ENCODE assay signal across 28 cellular contexts in genomic region chrX:72146527-72146926, GRCh38.
"Had no signal": no experiment of that assay in that cellular context is flagged by ENCODE, and none has a peak within 500 bp of the region (broad histone marks: within the 10 kb centered on the region; RNA-seq: fewer than 3 reads in every experiment).

No MANE protein-coding gene starts in this region.

- H3K9me3 ChIP-seq: esophagus squamous epithelium, gastroesophageal sphincter, left ventricle myocardium inferior, lower lobe of right lung, ovary, right lobe of liver, spleen, stomach, thoracic aorta, transverse colon had no signal

- H3K4me3 Mint-ChIP-seq: dendritic cell treated with granulocyte-macrophage colony-stimulating factor and Interleukin-4, amounts not matched to agents 40 ng/mL and 50 ng/mL, for 4 days; effector memory CD8-positive, alpha-beta T cell; immature natural killer cell; memory B cell; mesothelial cell of epicardium; natural killer cell; neural progenitor cell; stimulated activated naive B cell treated with anti-CD40 and anti-IgM and Interleukin-4, amounts not matched to agents 10 μg/mL and 1 μg/mL and 100 μg/mL, for 72 hours had no signal

- H3K36me3 ChIP-seq: esophagus squamous epithelium, left ventricle myocardium inferior, lower lobe of right lung, neural progenitor cell, ovary, right lobe of liver, stomach, thoracic aorta, transverse colon had no signal

- H3K36me3 Mint-ChIP-seq: memory B cell; natural killer cell; stimulated activated naive B cell treated with anti-CD40 and anti-IgM and Interleukin-4, amounts not matched to agents 10 μg/mL and 1 μg/mL and 100 μg/mL, for 72 hours had no signal

- H3K4me2 ChIP-seq: neural progenitor cell had no signal

- H3K9ac ChIP-seq: neural progenitor cell had no signal

- H3K27ac Mint-ChIP-seq: dendritic cell treated with granulocyte-macrophage colony-stimulating factor and Interleukin-4, amounts not matched to agents 40 ng/mL and 50 ng/mL, for 4 days; immature natural killer cell; memory B cell; mesothelial cell of epicardium; neural progenitor cell; stimulated activated naive B cell treated with anti-CD40 and anti-IgM and Interleukin-4, amounts not matched to agents 10 μg/mL and 1 μg/mL and 100 μg/mL, for 72 hours had no signal

- FAIRE-seq: colon, kidney had no signal

- H3K27me3 ChIP-seq: esophagus squamous epithelium, gastroesophageal sphincter, neural progenitor cell, ovary, spleen, stomach, transverse colon had no signal

- H3K9me3 Mint-ChIP-seq: dendritic cell treated with granulocyte-macrophage colony-stimulating factor and Interleukin-4, amounts not matched to agents 40 ng/mL and 50 ng/mL, for 4 days; effector memory CD8-positive, alpha-beta T cell; immature natural killer cell; memory B cell; natural killer cell; neural progenitor cell; stimulated activated naive B cell treated with anti-CD40 and anti-IgM and Interleukin-4, amounts not matched to agents 10 μg/mL and 1 μg/mL and 100 μg/mL, for 72 hours had no signal

- ATAC-seq: effector memory CD8-positive, alpha-beta T cell; gastroesophageal sphincter; left cardiac atrium; lower lobe of right lung; natural killer cell; right lobe of liver; stimulated activated naive B cell treated with anti-CD40 and anti-IgM and Interleukin-4, amounts not matched to agents 10 μg/mL and 1 μg/mL and 100 μg/mL, for 72 hours had no signal

- H3K4me1 ChIP-seq: esophagus squamous epithelium, gastroesophageal sphincter, left ventricle myocardium inferior, lower lobe of right lung, right lobe of liver, stomach, transverse colon had no signal

- H2AFZ ChIP-seq: neural progenitor cell had no signal

- H3K4me3 ChIP-seq: esophagus squamous epithelium, gastroesophageal sphincter, left ventricle myocardium inferior, lower lobe of right lung, neural progenitor cell, ovary, right lobe of liver, spleen, stomach, thoracic aorta, transverse colon had no signal

- H3K27ac ChIP-seq: esophagus squamous epithelium, gastroesophageal sphincter, left ventricle myocardium inferior, lower lobe of right lung, neural progenitor cell, ovary, right lobe of liver, spleen, stomach, thoracic aorta, transverse colon had no signal

- H3K27me3 Mint-ChIP-seq: dendritic cell treated with granulocyte-macrophage colony-stimulating factor and Interleukin-4, amounts not matched to agents 40 ng/mL and 50 ng/mL, for 4 days; effector memory CD8-positive, alpha-beta T cell had no signal

- DNase-seq: effector memory CD8-positive, alpha-beta T cell; esophagus squamous epithelium; foreskin fibroblast; glutamatergic neuron; immature natural killer cell; kidney; left cardiac atrium; left ventricle myocardium inferior; lower lobe of right lung; natural killer cell; nucleus accumbens; ovary; right lobe of liver; spleen; stimulated activated CD4-positive, alpha-beta T cell treated with anti-CD3 and anti-CD28 coated beads, Interleukin-15, amount 100 ng/mL, for 24 hours; stimulated activated CD4-positive, alpha-beta T cell treated with anti-CD3 and anti-CD28 coated beads, Interleukin-1b, Interleukin-23, amount 100 ng/mL, for 48 hours; stimulated activated CD4-positive, alpha-beta T cell treated with anti-CD3 and anti-CD28 coated beads, Interleukin-4, amount 100 ng/mL, for 24 hours; stimulated activated naive B cell treated with anti-CD40 and anti-IgM and Interleukin-4, amounts not matched to agents 10 μg/mL and 1 μg/mL and 100 μg/mL, for 72 hours; stomach; substantia nigra; transverse colon had no signal
